18 cellular contexts compared by ENCODE assay signal in genomic region chr3:11612515-11613184, GRCh38. TPM values are rescaled to one million over a fixed set of nuclear protein-coding genes. Genes with fewer than 3 reads are reported as not detected.
A peak's percentile ranks its signal among the peaks of the same experiment; 100 is the strongest.
DNase-seq lines count a peak whose midpoint lies in the region; ATAC-seq and TF ChIP-seq lines count a peak whose summit lies in the region.
"Had no signal": no experiment of that assay in that cellular context is flagged by ENCODE, and none has a peak within 500 bp of the region (broad histone marks: within the 10 kb centered on the region; RNA-seq: fewer than 3 reads in every experiment).

No MANE protein-coding gene starts in this region.

- peak; percentile 30 for DNase-seq in AG08395 (ENCODE audit: low spot score)
- no peak for DNase-seq in dorsolateral prefrontal cortex
- DNase-seq in neural progenitor cell (ENCODE audit: low spot score), result no peak
- DNase-seq in NCI-H1417 (lab: John Stamatoyannopoulos, UW), result no peak
- no peak for DNase-seq in stimulated activated CD4-positive, alpha-beta T cell treated with anti-CD3 and anti-CD28 coated beads, Interleukin-4, amount 100 ng/mL, for 1 hour
- no peak for DNase-seq in H4 (ENCODE audit: low spot score)
- DNase-seq in activated CD4-positive, alpha-beta T cell treated with anti-CD3 and anti-CD28 coated beads for 36 hours, result no peak
- DNase-seq: activated CD4-positive, alpha-beta T cell treated with anti-CD3 and anti-CD28 coated beads for 4 hours; activated CD8-positive, alpha-beta memory T cell treated with anti-CD3 and anti-CD28 coated beads, Interleukin-2, amount 50 U/mL, for 4 hours; esophagus squamous epithelium; H9; kidney; mucosa of descending colon; NCI-H1417 treated with DMSO at 0.1 percent for 48 hours; stimulated activated naive CD8-positive, alpha-beta T cell treated with anti-CD3 and anti-CD28 coated beads, Interleukin-15, Interleukin-2, amounts not matched to agents 100 U/mL and 50 U/mL, for 24 hours; T-helper 9 cell had no signal

- ATAC-seq in activated CD4-positive, alpha-beta T cell treated with anti-CD3 and anti-CD28 coated beads for 36 hours, result no peak
- ATAC-seq: mucosa of descending colon; stimulated activated naive CD8-positive, alpha-beta T cell treated with anti-CD3 and anti-CD28 coated beads, Interleukin-15, Interleukin-2, amounts not matched to agents 100 U/mL and 50 U/mL, for 24 hours had no signal

- H3K9me3 Mint-ChIP-seq in IgD-negative memory B cell (no peaks in the 10 kb centered on the region), neural progenitor cell (peaks cover 5% of the 10 kb centered on the region)
- no peaks in the 10 kb centered on the region for H3K9me3 Mint-ChIP-seq in activated CD4-positive, alpha-beta T cell treated with anti-CD3 and anti-CD28 coated beads for 36 hours (ENCODE audit: low read depth)
- H3K9me3 Mint-ChIP-seq: H9 had no signal

- H3K4me3 ChIP-seq in dorsolateral prefrontal cortex, result peak overlapping the region in 2 of 59 donors; percentile 4 to 6
- no peak overlapping the region for H3K4me3 ChIP-seq in neural progenitor cell
- H3K4me3 ChIP-seq: esophagus squamous epithelium, mucosa of descending colon, SJSA1 had no signal

- H3K27ac Mint-ChIP-seq in IgD-negative memory B cell (peak overlapping the region in 2 of 3 donors; percentile 4 to 71), neural progenitor cell (peak overlapping the region; percentile 60)
- H3K27ac Mint-ChIP-seq in activated CD4-positive, alpha-beta T cell treated with anti-CD3 and anti-CD28 coated beads for 36 hours, result no peak overlapping the region

- POLR2A ChIA-PET in activated CD4-positive, alpha-beta T cell treated with anti-CD3 and anti-CD28 coated beads for 36 hours (lab: Charles Lee), result no interaction called here

- peaks cover 14 to 23% (median 17%) of the 10 kb centered on the region in 3 donors for H3K4me1 Mint-ChIP-seq in IgD-negative memory B cell
- peaks cover 96% of the 10 kb centered on the region for H3K4me1 Mint-ChIP-seq in neural progenitor cell
- H3K4me1 Mint-ChIP-seq in activated CD4-positive, alpha-beta T cell treated with anti-CD3 and anti-CD28 coated beads for 36 hours, result peaks cover 60% of the 10 kb centered on the region

- H3K36me3 Mint-ChIP-seq in IgD-negative memory B cell, result peaks cover 3% of the 10 kb centered on the region
- peaks cover 34% of the 10 kb centered on the region for H3K36me3 Mint-ChIP-seq in neural progenitor cell
- peaks cover 3% of the 10 kb centered on the region for H3K36me3 Mint-ChIP-seq in activated CD4-positive, alpha-beta T cell treated with anti-CD3 and anti-CD28 coated beads for 36 hours (ENCODE audit: low read depth)

- H3K9ac ChIP-seq in neural progenitor cell, result no peak overlapping the region

- no peaks in the 10 kb centered on the region for H3K36me3 ChIP-seq in neural progenitor cell
- H3K36me3 ChIP-seq: esophagus squamous epithelium, SJSA1 had no signal

- peaks cover 100% of the 10 kb centered on the region for H4K20me1 ChIP-seq in neural progenitor cell (ENCODE audit: low read depth)

- H3K27me3 Mint-ChIP-seq in IgD-negative memory B cell (no peaks in the 10 kb centered on the region), neural progenitor cell (ENCODE audit: insufficient read depth, low read depth) (peaks cover 8% of the 10 kb centered on the region)
- H3K27me3 Mint-ChIP-seq in activated CD4-positive, alpha-beta T cell treated with anti-CD3 and anti-CD28 coated beads for 36 hours, result no peaks in the 10 kb centered on the region

- no peaks in the 10 kb centered on the region for H3K27me3 ChIP-seq in dorsolateral prefrontal cortex
- no peaks in the 10 kb centered on the region for H3K27me3 ChIP-seq in neural progenitor cell
- H3K27me3 ChIP-seq: esophagus squamous epithelium, SJSA1 had no signal

- intact Hi-C loops in dorsolateral prefrontal cortex (cut with DNase I), result no loop called here
- intact Hi-C loops in activated CD4-positive, alpha-beta T cell treated with anti-CD3 and anti-CD28 coated beads for 36 hours (cut with DNase I, micrococcal nuclease), result no loop called here

- H3K4me3 Mint-ChIP-seq in IgD-negative memory B cell, result no peak overlapping the region
- peak overlapping the region; percentile 17 for H3K4me3 Mint-ChIP-seq in neural progenitor cell
- no peak overlapping the region for H3K4me3 Mint-ChIP-seq in activated CD4-positive, alpha-beta T cell treated with anti-CD3 and anti-CD28 coated beads for 36 hours
- H3K4me3 Mint-ChIP-seq: H9 had no signal

- TF ChIP-seq CTCF in dorsolateral prefrontal cortex (IDR thresholded peaks at IDR 0.05 in 54 of 56, conservative IDR thresholded peaks at IDR 0.05 in 2 of 56; ENCODE audit: low read depth in 1 of 56, partially characterized antibody in 56 of 56), result no peak
- no peak for TF ChIP-seq CTCF in neural progenitor cell (IDR thresholded peaks at IDR 0.05)

- no peak overlapping the region for H3K4me2 ChIP-seq in neural progenitor cell

- peaks cover 86% of the 10 kb centered on the region for H3K4me1 ChIP-seq in neural progenitor cell

- H3K27ac ChIP-seq in dorsolateral prefrontal cortex (peak overlapping the region in 41 of 59 donors; percentile 3 to 77 (median 45)), neural progenitor cell (no peak overlapping the region)
- H3K27ac ChIP-seq: SJSA1 had no signal

- H2AFZ ChIP-seq in neural progenitor cell (replicated peaks), result no peak overlapping the region

- peaks cover 100% of the 10 kb centered on the region for H3K79me2 ChIP-seq in neural progenitor cell (ENCODE audit: low read depth)

- CTCF ChIA-PET in activated CD4-positive, alpha-beta T cell treated with anti-CD3 and anti-CD28 coated beads for 36 hours (lab: Charles Lee), result interaction anchor here (1.1 kb wide), 1 partner anchor 39 kb away, joined by 4 read pairs; no protein-coding TSS in a partner anchor

- peaks cover 23% of the 10 kb centered on the region for H3F3A ChIP-seq in neural progenitor cell (ENCODE audit: low read depth)

- H3K9me3 ChIP-seq in neural progenitor cell (ENCODE audit: low read depth), result no peaks in the 10 kb centered on the region
- H3K9me3 ChIP-seq: esophagus squamous epithelium, mucosa of descending colon, SJSA1 had no signal

RNA-seq across cellular contexts. Expression of gene VGLL4, which starts 31.1 kb away (rescaled TPM):
- polyA plus RNA-seq in IgD-negative memory B cell, result 28.6 TPM
- total RNA-seq in dorsolateral prefrontal cortex (10 to 100 TPM; 41.2 to 97.0 (median 59.1) TPM), neural progenitor cell (ENCODE audit: low replicate concordance) (82.6 and 111 TPM in 2 replicates)
- total RNA-seq in H4 (2014; rRNA removed; shearing (Covaris generic)), result 30.8 and 34.7 TPM in 2 replicates
- 10 to 100 TPM; 24.4 to 24.9 TPM for total RNA-seq in activated CD4-positive, alpha-beta T cell treated with anti-CD3 and anti-CD28 coated beads for 36 hours
